In genomic region chr14:70436867-70437266, GRCh38 we compare ENCODE assay signal across 9 cellular contexts.
"Had no signal": no experiment of that assay in that cellular context is flagged by ENCODE, and none has a peak within 500 bp of the region (broad histone marks: within the 10 kb centered on the region; RNA-seq: fewer than 3 reads in every experiment).

No MANE protein-coding gene starts in this region.

- ATAC-seq: activated CD4-positive, alpha-beta T cell treated with anti-CD3 and anti-CD28 coated beads for 36 hours; activated CD4-positive, CD25-positive, alpha-beta regulatory T cell treated with anti-CD3 and anti-CD28 coated beads, Interleukin-2, amount 50 U/mL, for 24 hours; activated CD8-positive, alpha-beta memory T cell treated with anti-CD3 and anti-CD28 coated beads, Interleukin-2, amount 10 ng/mL, durations not matched to agents 7 days and 5 days; activated CD8-positive, alpha-beta T cell treated with anti-CD3 and anti-CD28 coated beads for 36 hours; activated CD8-positive, alpha-beta T cell treated with anti-CD3 and anti-CD28 coated beads, Interleukin-2, amount 10 ng/mL, durations not matched to agents 7 days and 5 days; T-helper 17 cell; WTC11 had no signal

- H3K27ac ChIP-seq: VCaP, WERI-Rb-1 had no signal

- H3K36me3 ChIP-seq: WERI-Rb-1 had no signal
